ENCODE assay signal across 9 cellular contexts in genomic region chr18:31041346-31042067, GRCh38. TPM values are rescaled to one million over a fixed set of nuclear protein-coding genes. Genes with fewer than 3 reads are reported as not detected.
DNase-seq lines count a peak whose midpoint lies in the region; ATAC-seq, FAIRE-seq and TF ChIP-seq lines count a peak whose summit lies in the region.
"Had no signal": no experiment of that assay in that cellular context is flagged by ENCODE, and none has a peak within 500 bp of the region (broad histone marks: within the 10 kb centered on the region; RNA-seq: fewer than 3 reads in every experiment).

No MANE protein-coding gene starts in this region.

- H2AFZ ChIP-seq in IMR-90 (replicated peaks; ENCODE audit: low read length, poor library complexity) (peak overlapping the region; percentile 21), endothelial cell of umbilical vein (ENCODE audit: low read depth, low read length) (no peak overlapping the region)
- H2AFZ ChIP-seq: GM23248 had no signal

- H3K36me3 ChIP-seq in IMR-90 (ENCODE audit: control insufficient read depth, insufficient read depth, low read length) (no peaks in the 10 kb centered on the region), endothelial cell of umbilical vein (ENCODE audit: control insufficient read depth in 2 of 2, extremely low read depth in 1 of 2, insufficient read depth in 2 of 2, low read length in 2 of 2) (no peaks in the 10 kb centered on the region)
- H3K36me3 ChIP-seq in naive thymus-derived CD4-positive, alpha-beta T cell (ENCODE audit: control insufficient read depth in 2 of 3, insufficient read depth in 3 of 3, low read length in 3 of 3), result no peaks in the 10 kb centered on the region

- CTCF ChIA-PET in IMR-90 (lab: Yijun Ruan, JAX), result no interaction called here
- CTCF ChIA-PET in endothelial cell of umbilical vein (lab: Charles Lee), result no interaction called here
- CTCF ChIA-PET in naive thymus-derived CD4-positive, alpha-beta T cell (lab: Charles Lee), result no interaction called here

- H2BK20ac ChIP-seq in IMR-90 (ENCODE audit: low read depth, low read length), result no peak overlapping the region

- H4K8ac ChIP-seq in IMR-90 (ENCODE audit: low read depth in 2 of 2, low read length in 2 of 2), result no peak overlapping the region

- no peak overlapping the region for H2AK5ac ChIP-seq in IMR-90 (ENCODE audit: low read depth, low read length)

- no peak overlapping the region for H3K23ac ChIP-seq in IMR-90 (ENCODE audit: low read depth, low read length)

- no peaks in the 10 kb centered on the region for H4K20me1 ChIP-seq in IMR-90 (ENCODE audit: insufficient read depth, low read length)
- no peaks in the 10 kb centered on the region for H4K20me1 ChIP-seq in endothelial cell of umbilical vein (replicated peaks; ENCODE audit: control insufficient read depth, extremely low read depth, insufficient read depth, low read length)

- H2BK5ac ChIP-seq in IMR-90 (ENCODE audit: low read depth, low read length, poor library complexity, severe bottlenecking), result no peak overlapping the region

- H3K9me3 ChIP-seq in IMR-90 (ENCODE audit: control insufficient read depth, insufficient read depth, low read length) (peaks cover 8% of the 10 kb centered on the region), endothelial cell of umbilical vein (replicated peaks; ENCODE audit: control insufficient read depth, insufficient read depth, low read length) (no peaks in the 10 kb centered on the region)
- H3K9me3 ChIP-seq in naive thymus-derived CD4-positive, alpha-beta T cell (ENCODE audit: control insufficient read depth in 2 of 3, low read length in 3 of 3), result no peaks in the 10 kb centered on the region

- H3K4me1 ChIP-seq in IMR-90 (ENCODE audit: control insufficient read depth, insufficient read depth, low read length) (no peaks in the 10 kb centered on the region), endothelial cell of umbilical vein (ENCODE audit: control insufficient read depth, extremely low read depth, insufficient read depth, low read length) (peaks cover 3% of the 10 kb centered on the region)
- H3K4me1 ChIP-seq in naive thymus-derived CD4-positive, alpha-beta T cell (ENCODE audit: control insufficient read depth in 2 of 2, insufficient read depth in 2 of 2, low read length in 2 of 2), result no peaks in the 10 kb centered on the region

- no peak overlapping the region for H3K4me3 ChIP-seq in IMR-90 (ENCODE audit: insufficient read depth, low read depth, low read length)
- H3K4me3 ChIP-seq in endothelial cell of umbilical vein (replicated peaks in 1 of 3; ENCODE audit: insufficient read depth in 1 of 3, low read depth in 1 of 3, low read length in 3 of 3), result no peak overlapping the region
- no peak overlapping the region for H3K4me3 ChIP-seq in naive thymus-derived CD4-positive, alpha-beta T cell (ENCODE audit: low read length)
- H3K4me3 ChIP-seq: GM23248 had no signal

- intact Hi-C loops in CD14-positive monocyte (cut with micrococcal nuclease), result no loop called here
- intact Hi-C loops in IMR-90 (cut with micrococcal nuclease), result no loop called here
- intact Hi-C loops in endothelial cell of umbilical vein (cut with micrococcal nuclease), result no loop called here
- intact Hi-C loops in naive thymus-derived CD4-positive, alpha-beta T cell (cut with micrococcal nuclease), result no loop called here

- peak overlapping the region; percentile 18 to 90 for H3K4me3 Mint-ChIP-seq in CD14-positive monocyte
- H3K4me3 Mint-ChIP-seq in naive thymus-derived CD4-positive, alpha-beta T cell, result peak overlapping the region in 9 of 10 donors; percentile 14 to 70 (median 53)

- FAIRE-seq in endothelial cell of umbilical vein (lab: Jason Lieb, UNC), result no peak

- H3K9ac ChIP-seq in IMR-90 (ENCODE audit: low read depth, low read length) (no peak overlapping the region), endothelial cell of umbilical vein (replicated peaks; ENCODE audit: extremely low read depth, insufficient read depth, low read length) (no peak overlapping the region)
- H3K9ac ChIP-seq: GM23248 had no signal

- no peak overlapping the region for H4K91ac ChIP-seq in IMR-90 (ENCODE audit: insufficient read depth, low read depth, low read length)

- H3K79me2 ChIP-seq in endothelial cell of umbilical vein (ENCODE audit: control insufficient read depth, insufficient read depth, low read length), result no peaks in the 10 kb centered on the region

- H3K4me2 ChIP-seq in IMR-90 (ENCODE audit: low read depth, low read length) (no peak overlapping the region; the same call in 1 of the 2 replicates), endothelial cell of umbilical vein (ENCODE audit: insufficient read depth, low read length) (peak overlapping the region; percentile 19)

- H3K14ac ChIP-seq in IMR-90 (replicated peaks; ENCODE audit: low read depth, low read length), result no peak overlapping the region

- H3K36me3 Mint-ChIP-seq in CD14-positive monocyte, result peaks cover 6 to 8% of the 10 kb centered on the region in 2 donors
- H3K36me3 Mint-ChIP-seq in naive thymus-derived CD4-positive, alpha-beta T cell, result peaks cover 0 to 18% (median 0%) of the 10 kb centered on the region in 5 donors

- peaks cover 68 to 77% (median 69%) of the 10 kb centered on the region in 3 donors for H3K27me3 Mint-ChIP-seq in CD14-positive monocyte (ENCODE audit: low read depth in 3 of 3)
- H3K27me3 Mint-ChIP-seq in naive thymus-derived CD4-positive, alpha-beta T cell, result peaks cover 41 to 63% (median 52%) of the 10 kb centered on the region in 5 donors

- H3K4me1 Mint-ChIP-seq in CD14-positive monocyte, result peaks cover 15% of the 10 kb centered on the region
- peaks cover 0 to 15% (median 0%) of the 10 kb centered on the region in 7 donors for H3K4me1 Mint-ChIP-seq in naive thymus-derived CD4-positive, alpha-beta T cell

- H3K56ac ChIP-seq in IMR-90 (ENCODE audit: extremely low read depth, insufficient read depth, low read length), result no peak overlapping the region

- in situ Hi-C loops in IMR-90 (cut with MboI; ENCODE audit: low sequenced_read_pairs), result no loop called here

- H3K4ac ChIP-seq in IMR-90 (ENCODE audit: low read depth, low read length), result no peak overlapping the region

- WGBS in IMR-90 (ENCODE audit: extremely low coverage in 2 of 2, insufficient read length in 1 of 2), 2 experiments, result 4% methylated on average over 23 of the region's 51 CpGs; no CpG with 5 or more reads in 1 of the 2 experiments

- no peaks in the 10 kb centered on the region for H3K79me1 ChIP-seq in IMR-90 (ENCODE audit: low read depth in 1 of 2, low read length in 2 of 2)

- no peak overlapping the region for H2AK9ac ChIP-seq in IMR-90 (replicated peaks; ENCODE audit: low read depth, low read length, poor library complexity)

- H3K27ac ChIP-seq in IMR-90 (ENCODE audit: insufficient read depth, low read length) (no peak overlapping the region), endothelial cell of umbilical vein (ENCODE audit: insufficient read depth, low read depth, low read length) (no peak overlapping the region)
- H3K27ac ChIP-seq in naive thymus-derived CD4-positive, alpha-beta T cell (ENCODE audit: low read depth, low read length), result no peak overlapping the region
- H3K27ac ChIP-seq: GM23248 had no signal

- peaks cover 0 to 30% (median 15%) of the 10 kb centered on the region in 7 donors for H3K9me3 Mint-ChIP-seq in CD14-positive monocyte
- H3K9me3 Mint-ChIP-seq in naive thymus-derived CD4-positive, alpha-beta T cell, result peaks cover 3 to 28% (median 10%) of the 10 kb centered on the region in 11 donors

- POLR2A ChIA-PET in IMR-90 (lab: Charles Lee; ENCODE audit: unreplicated experiment), result no interaction called here
- POLR2A ChIA-PET in endothelial cell of umbilical vein (lab: Charles Lee), result no interaction called here
- POLR2A ChIA-PET in naive thymus-derived CD4-positive, alpha-beta T cell (lab: Charles Lee), result no interaction called here

- ATAC-seq in IMR-90 (ENCODE audit: low read depth), result no peak
- ATAC-seq in naive thymus-derived CD4-positive, alpha-beta T cell, result peak; percentile 16

- dilution Hi-C loops in IMR-90 (cut with HindIII; ENCODE audit: low sequenced_read_pairs, unreplicated experiment), result no loop called here
- dilution Hi-C loops in endothelial cell of umbilical vein (cut with MboI; ENCODE audit: extremely low pct_ligation_motif_present, low sequenced_read_pairs), result no loop called here

- H3K9me1 ChIP-seq in IMR-90 (ENCODE audit: insufficient read depth, low read length) (no peaks in the 10 kb centered on the region), endothelial cell of umbilical vein (replicated peaks; ENCODE audit: control insufficient read depth, extremely low read depth, insufficient read depth, low read length) (no peaks in the 10 kb centered on the region)

- no peak overlapping the region for H4K5ac ChIP-seq in IMR-90 (ENCODE audit: low read depth, low read length)

- no peak for TF ChIP-seq POLR2A in IMR-90 (IDR thresholded peaks at IDR 0.05; ENCODE audit: low read depth, low read length)
- TF ChIP-seq POLR2A in endothelial cell of umbilical vein (IDR thresholded peaks at IDR 0.05; ENCODE audit: low read depth, low read length), result no peak
- TF ChIP-seq POLR2A in erythroblast (IDR thresholded peaks at IDR 0.05; ENCODE audit: low read length), result no peak

- H3K18ac ChIP-seq in IMR-90 (ENCODE audit: low read depth, low read length), result no peak overlapping the region

- DNase-seq in CD14-positive monocyte (ENCODE audit: low spot score), result no peak
- no peak for DNase-seq in IMR-90
- DNase-seq in endothelial cell of umbilical vein (ENCODE audit: low read depth, low spot score), result peak; percentile 3
- no peak for DNase-seq in naive thymus-derived CD4-positive, alpha-beta T cell
- DNase-seq in NCI-H2227 treated with DMSO at 0.1 percent for 48 hours (lab: John Stamatoyannopoulos, UW), result no peak
- DNase-seq in kidney glomerular epithelial cell (lab: John Stamatoyannopoulos, UW), result no peak
- no peak for DNase-seq in C1 segment of cervical spinal cord (lab: John Stamatoyannopoulos, UW)
- DNase-seq in erythroblast (lab: John Stamatoyannopoulos, UW), result no peak
- DNase-seq: GM23248 had no signal

- no peak overlapping the region for H3K27ac Mint-ChIP-seq in CD14-positive monocyte
- no peak overlapping the region for H3K27ac Mint-ChIP-seq in naive thymus-derived CD4-positive, alpha-beta T cell

- BruUV-seq in IMR-90 (replicated peaks; lab: Mats Ljungman, UMichigan), result no TSS peak
- no TSS peak for BruUV-seq in endothelial cell of umbilical vein (replicated peaks; lab: Mats Ljungman, UMichigan)

- H3K27me3 ChIP-seq in IMR-90 (ENCODE audit: control insufficient read depth, insufficient read depth, low read length) (peaks cover 21% of the 10 kb centered on the region), endothelial cell of umbilical vein (ENCODE audit: control insufficient read depth in 2 of 2, insufficient read depth in 2 of 2, low read length in 2 of 2) (peaks cover 27 to 49% of the 10 kb centered on the region in 2 experiments)
- peaks cover 0 to 8% of the 10 kb centered on the region in 2 donors for H3K27me3 ChIP-seq in naive thymus-derived CD4-positive, alpha-beta T cell (ENCODE audit: control insufficient read depth in 2 of 2, insufficient read depth in 2 of 2, low read length in 2 of 2)

- no peak for TF ChIP-seq RAD21 in IMR-90 (IDR thresholded peaks at IDR 0.05; ENCODE audit: low read length)

- TF ChIP-seq CTCF in CD14-positive monocyte (IDR thresholded peaks at IDR 0.05), result no peak
- no peak for TF ChIP-seq CTCF in IMR-90 (conservative IDR thresholded peaks at IDR 0.05; ENCODE audit: low read depth, low read length)
- TF ChIP-seq CTCF in endothelial cell of umbilical vein (IDR thresholded peaks at IDR 0.05; ENCODE audit: extremely low read depth in 1 of 2, insufficient read depth in 1 of 2, low read depth in 1 of 2, low read length in 2 of 2), result no peak

- no peak overlapping the region for H2BK120ac ChIP-seq in IMR-90 (ENCODE audit: low read depth, low read length)

- H2BK15ac ChIP-seq in IMR-90 (ENCODE audit: low read depth, low read length), result no peak overlapping the region

RNA-seq across cellular contexts. Expression of gene DSC3, which starts 1.0 kb away (rescaled TPM):
- polyA plus RNA-seq in CD14-positive monocyte (not detected), IMR-90 (2012; rRNA removed) (0.01 and 0.09 TPM in 2 replicates), endothelial cell of umbilical vein (0.04 and 0.14 TPM in 2 replicates)
- total RNA-seq in IMR-90 (2012; rRNA removed) (under 0.01 TPM in 2 replicates), endothelial cell of umbilical vein (0.18 and 0.23 TPM in 2 replicates)
- polyA plus RNA-seq in IMR-90 (2012; cell fraction: cytosol; rRNA removed), result under 0.01 and 0.01 TPM in 2 replicates
- 0.03 TPM in 1 of 2 replicates, not detected in the other for polyA plus RNA-seq in IMR-90 (2012; cell fraction: nucleus; rRNA removed; ENCODE audit: low replicate concordance)
- 0.04 and 0.05 TPM in 2 replicates for polyA plus RNA-seq in endothelial cell of umbilical vein (2011; cell fraction: cytosol; rRNA removed)
- polyA plus RNA-seq in endothelial cell of umbilical vein (2011; cell fraction: nucleus; rRNA removed), result 0.14 and 0.15 TPM in 2 replicates
- 0.05 and 0.50 TPM in 2 replicates for polyA plus RNA-seq in endothelial cell of umbilical vein (2012)
- 0.19 TPM in 1 of 2 replicates, not detected in the other for polyA minus RNA-seq in endothelial cell of umbilical vein
- polyA minus RNA-seq in endothelial cell of umbilical vein (2011; cell fraction: cytosol; rRNA and poly(A)+ RNA removed), result not detected
- 0.10 and 0.14 TPM in 2 replicates for polyA minus RNA-seq in endothelial cell of umbilical vein (2011; cell fraction: nucleus; rRNA and poly(A)+ RNA removed)
- not detected for total RNA-seq in naive thymus-derived CD4-positive, alpha-beta T cell
- not detected for polyA plus RNA-seq in naive thymus-derived CD4-positive, alpha-beta T cell
- total RNA-seq: GM23248 had no signal
- polyA plus RNA-seq: GM23248 had no signal
